9 cellular contexts compared by ENCODE assay signal in genomic region chr5:17190242-17190778, GRCh38. TPM values are rescaled to one million over a fixed set of nuclear protein-coding genes. Genes with fewer than 3 reads are reported as not detected.
A peak's percentile ranks its signal among the peaks of the same experiment; 100 is the strongest.
DNase-seq lines count a peak whose midpoint lies in the region; ATAC-seq, FAIRE-seq and TF ChIP-seq lines count a peak whose summit lies in the region.
"Had no signal": no experiment of that assay in that cellular context is flagged by ENCODE, and none has a peak within 500 bp of the region (broad histone marks: within the 10 kb centered on the region; RNA-seq: fewer than 3 reads in every experiment).

No MANE protein-coding gene starts in this region.

- no peaks in the 10 kb centered on the region for H3K9me3 ChIP-seq in thoracic aorta

- ATAC-seq in GM23338 (peak; percentile 60), thoracic aorta (ENCODE audit: insufficient number of reproducible peaks, low FRiP score, low read depth) (no peak), HG02623 (IDR thresholded peaks at IDR 0.05; ENCODE audit: unreplicated experiment) (no peak), HG03039 (IDR thresholded peaks at IDR 0.05; ENCODE audit: unreplicated experiment) (no peak)

- H3K4me1 Mint-ChIP-seq in GM23338: peaks cover 14% of the 10 kb centered on the region; the same call in 2 of the 3 replicates

- TF ChIP-seq CTCF in GM23338 (conservative IDR thresholded peaks at IDR 0.05; ENCODE audit: low read depth in 2 of 2) (peak; percentile 77 to 99), thoracic aorta (IDR thresholded peaks at IDR 0.05) (peak; percentile 78)

- H3K27me3 ChIP-seq in GM23338 (ENCODE audit: insufficient read depth): no peaks in the 10 kb centered on the region
- no peaks in the 10 kb centered on the region for H3K27me3 ChIP-seq in thoracic aorta (replicated peaks; ENCODE audit: insufficient read depth)

- H3K79me2 ChIP-seq in GM23338 (replicated peaks; ENCODE audit: insufficient read depth): no peaks in the 10 kb centered on the region

- H3K27ac ChIP-seq in GM23338 (ENCODE audit: low read depth): no peak overlapping the region
- H3K27ac ChIP-seq in thoracic aorta: no peak overlapping the region

- DNase-seq in COLO829 (ENCODE audit: low spot score) (peak; percentile 48), GM23338 (ENCODE audit: low spot score) (peak; percentile 80), NCI-H446 (lab: John Stamatoyannopoulos, UW) (peak; percentile 79 to 84), astrocyte of the hippocampus (ENCODE audit: low read depth, low spot score) (peak; percentile 82), thoracic aorta (ENCODE audit: low spot score) (no peak)

- peaks cover 4% of the 10 kb centered on the region; the same call in 2 of the 3 replicates for H3K9me3 Mint-ChIP-seq in GM23338
- H3K9me3 Mint-ChIP-seq: IgD-negative memory B cell had no signal

- peaks cover 13% of the 10 kb centered on the region for H3K4me1 ChIP-seq in GM23338 (ENCODE audit: insufficient read depth)
- H3K4me1 ChIP-seq in thoracic aorta (ENCODE audit: control insufficient read depth in 1 of 2, low read depth in 2 of 2): peaks cover 5% of the 10 kb centered on the region in 2 donors

- H4K20me1 ChIP-seq in GM23338 (replicated peaks; ENCODE audit: insufficient read depth): no peaks in the 10 kb centered on the region

- H2AFZ ChIP-seq in GM23338: no peak overlapping the region; the same call in 1 of the 2 replicates

- no peaks in the 10 kb centered on the region for H3K9me2 ChIP-seq in GM23338 (ENCODE audit: insufficient read depth)

- peaks cover 4% of the 10 kb centered on the region; the same call in 2 of the 3 replicates for H3K36me3 Mint-ChIP-seq in GM23338 (ENCODE audit: low read depth)
- H3K36me3 Mint-ChIP-seq: IgD-negative memory B cell had no signal

- no peaks in the 10 kb centered on the region for H3K27me3 Mint-ChIP-seq in GM23338 (ENCODE audit: insufficient read depth, low read depth, poor library complexity)
- H3K27me3 Mint-ChIP-seq: IgD-negative memory B cell had no signal

- no peaks in the 10 kb centered on the region for H3F3A ChIP-seq in GM23338 (replicated peaks; ENCODE audit: low read depth)

- H3K36me3 ChIP-seq in GM23338 (ENCODE audit: insufficient read depth) (no peaks in the 10 kb centered on the region), thoracic aorta (no peaks in the 10 kb centered on the region)

- H3K27ac Mint-ChIP-seq in GM23338: peak overlapping the region; percentile 64

- FAIRE-seq in islet of Langerhans (lab: Jason Lieb, UNC): peak; percentile 76

- H3K4me3 ChIP-seq in GM23338: no peak overlapping the region
- no peak overlapping the region for H3K4me3 ChIP-seq in thoracic aorta

- no peak overlapping the region for H3K4me2 ChIP-seq in GM23338

- H3K4me3 Mint-ChIP-seq in GM23338: no peak overlapping the region
- H3K4me3 Mint-ChIP-seq: IgD-negative memory B cell had no signal

TF ChIP-seq in GM23338, 12 proteins besides CTCF, POLR2A, EP300 and RAD21:
- TF ChIP-seq JUNB (IDR thresholded peaks at IDR 0.05; ENCODE audit: unreplicated experiment) (no peak), ZNF331 (CRISPR knock-in tag; IDR thresholded peaks at IDR 0.05; ENCODE audit: low read depth) (no peak), CREB1 (CRISPR knock-in tag; IDR thresholded peaks at IDR 0.05; ENCODE audit: low read depth) (no peak), EZH2phosphoT487 (IDR thresholded peaks at IDR 0.05; ENCODE audit: unreplicated experiment) (no peak)
- TF ChIP-seq, protein P1, sequence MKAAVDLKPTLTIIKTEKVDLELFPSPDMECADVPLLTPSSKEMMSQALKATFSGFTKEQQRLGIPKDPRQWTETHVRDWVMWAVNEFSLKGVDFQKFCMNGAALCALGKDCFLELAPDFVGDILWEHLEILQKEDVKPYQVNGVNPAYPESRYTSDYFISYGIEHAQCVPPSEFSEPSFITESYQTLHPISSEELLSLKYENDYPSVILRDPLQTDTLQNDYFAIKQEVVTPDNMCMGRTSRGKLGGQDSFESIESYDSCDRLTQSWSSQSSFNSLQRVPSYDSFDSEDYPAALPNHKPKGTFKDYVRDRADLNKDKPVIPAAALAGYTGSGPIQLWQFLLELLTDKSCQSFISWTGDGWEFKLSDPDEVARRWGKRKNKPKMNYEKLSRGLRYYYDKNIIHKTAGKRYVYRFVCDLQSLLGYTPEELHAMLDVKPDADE (IDR thresholded peaks at IDR 0.05): no peak

RNA-seq across cellular contexts. Expression of gene BASP1, which starts 27.1 kb away (rescaled TPM):
- 89.4 and 114 TPM in 2 replicates for total RNA-seq in GM23338 (2014; rRNA removed; shearing (Covaris generic))
- polyA plus RNA-seq in GM23338 (2016; fragmentation: Nextera tagmentation; extraction: Ambion mirVana): 84.2 and 87.5 TPM in 2 replicates
- 10 to 100 TPM; 37.1 to 48.8 TPM for total RNA-seq in thoracic aorta
